In the genomic region with DNA sequence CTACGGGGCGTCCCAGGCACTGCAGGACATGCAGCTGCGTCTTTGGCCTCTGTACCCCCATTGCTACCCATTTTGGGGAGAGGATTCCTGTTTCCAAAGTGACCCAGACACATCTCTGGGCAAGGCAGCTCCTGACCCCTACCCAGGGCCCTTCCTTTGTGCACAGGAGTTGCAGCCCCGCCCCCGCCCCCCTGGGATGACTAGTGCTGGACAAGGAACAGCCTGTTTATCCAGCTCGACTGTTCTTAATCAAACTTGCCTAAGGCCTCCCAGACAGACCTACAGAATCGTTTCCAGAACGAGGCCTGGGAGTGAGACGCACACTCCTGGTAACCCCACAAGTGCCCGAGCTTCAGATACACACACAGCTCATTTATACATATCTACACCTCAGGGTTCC, we compare ENCODE assay signal across 10 cellular contexts. TPM values are rescaled to one million over a fixed set of nuclear protein-coding genes. Genes with fewer than 3 reads are reported as not detected.
DNase-seq lines count a peak whose midpoint lies in the region; ATAC-seq, FAIRE-seq and TF ChIP-seq lines count a peak whose summit lies in the region.
"Had no signal": no experiment of that assay in that cellular context is flagged by ENCODE, and none has a peak within 500 bp of the region (broad histone marks: within the 10 kb centered on the region; RNA-seq: fewer than 3 reads in every experiment).

No MANE protein-coding gene starts in this region.

- peaks cover 19 to 46% of the 10 kb centered on the region in 2 experiments; a peak in 3 of 4 replicates for H3K36me3 ChIP-seq in HCT116 (ENCODE audit: control insufficient read depth in 1 of 2, insufficient read depth in 2 of 2, low read length in 2 of 2)
- H3K36me3 ChIP-seq in K562 (ENCODE audit: control insufficient read depth, insufficient read depth, low read length), result peaks cover 73% of the 10 kb centered on the region

- intact Hi-C loops in HCT116 (cut with micrococcal nuclease) (no loop called here), K562 (cut with micrococcal nuclease) (no loop called here)

- no peak for ATAC-seq in HCT116
- no peak for ATAC-seq in K562
- no peak for ATAC-seq in memory B cell (ENCODE audit: low read depth)
- ATAC-seq in GM21825 (IDR thresholded peaks at IDR 0.05; ENCODE audit: unreplicated experiment), result no peak

- H3K4me3 ChIP-seq in AG04449 (ENCODE audit: low read depth, low read length) (peak overlapping the region; percentile 84), HCT116 (replicated peaks in 1 of 2; ENCODE audit: low read depth in 1 of 2, low read length in 2 of 2) (peak overlapping the region in 1 of 2 experiments; percentile 93; a peak in 1 of 4 replicates), K562 (peak overlapping the region; percentile 67; the same call in 1 of the 2 replicates)

- 55% methylated on average over 8 of the region's 10 CpGs for WGBS in K562 (ENCODE audit: insufficient coverage, low coverage, missing lambda C conversion rate)

- H3K27me3 ChIP-seq in HCT116 (ENCODE audit: insufficient read depth, low read length) (no peaks in the 10 kb centered on the region), K562 (ENCODE audit: control insufficient read depth in 2 of 2, insufficient read depth in 2 of 2, low read length in 2 of 2) (no peaks in the 10 kb centered on the region)

- H3K79me2 ChIP-seq in HCT116 (ENCODE audit: insufficient read depth, low read length) (peaks cover 58% of the 10 kb centered on the region), K562 (ENCODE audit: control insufficient read depth, insufficient read depth, low read length) (peaks cover 72% of the 10 kb centered on the region)

- no peak overlapping the region for H3K27ac Mint-ChIP-seq in memory B cell

- H3K4me1 ChIP-seq in HCT116 (ENCODE audit: control insufficient read depth in 1 of 2, insufficient read depth in 2 of 2, low read length in 2 of 2) (peaks cover 13 to 64% of the 10 kb centered on the region in 2 experiments), K562 (replicated peaks in 1 of 2; ENCODE audit: control insufficient read depth in 2 of 2, insufficient read depth in 2 of 2, low read length in 2 of 2) (peaks cover 27 to 87% of the 10 kb centered on the region in 2 experiments; a peak in 4 of 5 replicates)

- BruUV-seq in HCT116 (replicated peaks; lab: Mats Ljungman, UMichigan), result no TSS peak
- no TSS peak for BruUV-seq in K562 (replicated peaks; lab: Mats Ljungman, UMichigan)

- no peak for DNase-seq in AG04449 (ENCODE audit: low read depth, low spot score)
- no peak for DNase-seq in HCT116 (ENCODE audit: low read depth, low spot score)
- no peak for DNase-seq in K562 (ENCODE audit: extremely low read depth in 1 of 4, low spot score in 3 of 4)
- no peak for DNase-seq in memory B cell (ENCODE audit: low spot score in 2 of 2)
- no peak for DNase-seq in SKM-1 (lab: John Stamatoyannopoulos, UW; ENCODE audit: unreplicated experiment)
- DNase-seq in NOMO-1 (lab: John Stamatoyannopoulos, UW; ENCODE audit: unreplicated experiment in 2 of 2), result no peak
- no peak for DNase-seq in CD1c-positive myeloid dendritic cell (ENCODE audit: extremely low spot score)
- DNase-seq: stimulated activated CD4-positive, alpha-beta T cell treated with anti-CD3 and anti-CD28 coated beads, Interleukin-4, amount 100 ng/mL, for 4 hours had no signal

- RAD21 ChIA-PET in HCT116 (lab: Charles Lee; ENCODE audit: low non-redundant PET in 1 of 2, low total read pairs in 2 of 2, uncharacterized antibody in 2 of 2, unreplicated experiment in 2 of 2), result no interaction called here

- no peak for TF ChIP-seq POLR2A in HCT116 (IDR thresholded peaks at IDR 0.05; ENCODE audit: borderline replicate concordance, extremely low read depth, insufficient read depth, insufficient read length)
- TF ChIP-seq POLR2A in K562 (conservative IDR thresholded peaks at IDR 0.05), result no peak; the same call in 1 of the 2 replicates

- no peak for TF ChIP-seq RAD21 in HCT116 (IDR thresholded peaks at IDR 0.05; ENCODE audit: low read depth)
- TF ChIP-seq RAD21 in K562 (CRISPR knock-in tag; conservative IDR thresholded peaks at IDR 0.05 in 1 of 2, IDR thresholded peaks at IDR 0.05 in 1 of 2), result no peak

- H3K9me3 ChIP-seq in HCT116 (ENCODE audit: control insufficient read depth in 1 of 2, insufficient read depth in 1 of 2, low read depth in 1 of 2, low read length in 2 of 2) (no peaks in the 10 kb centered on the region), K562 (replicated peaks; ENCODE audit: control insufficient read depth, insufficient read depth, low read depth, low read length) (no peaks in the 10 kb centered on the region)

- no peaks in the 10 kb centered on the region for H3K9me2 ChIP-seq in HCT116 (ENCODE audit: insufficient read depth)

- H3K4me1 Mint-ChIP-seq in memory B cell, result peaks cover 15% of the 10 kb centered on the region

- peak; percentile 15 for FAIRE-seq in K562 (lab: Jason Lieb, UNC)

- CTCF ChIA-PET in AG04449 (lab: Yijun Ruan, JAX), result interaction anchor here (0.6 to 0.9 kb wide), 2 partner anchors 11 to 514 kb away, joined by 3 to 4 read pairs; no protein-coding TSS in a partner anchor
- CTCF ChIA-PET in HCT116 (lab: Charles Lee), result no interaction called here
- CTCF ChIA-PET in K562 (lab: Yijun Ruan, JAX; ENCODE audit: low intra/inter-chr PET ratio), result no interaction called here

- no peak for TF ChIP-seq EP300 in K562 (IDR thresholded peaks at IDR 0.05; ENCODE audit: low read length)

- in situ Hi-C loops in K562 (cut with MboI), result no loop called here

- no peaks in the 10 kb centered on the region for H3K9me3 Mint-ChIP-seq in memory B cell

- H2AFZ ChIP-seq in HCT116 (ENCODE audit: low read depth, low read length, poor library complexity, severe bottlenecking) (no peak overlapping the region), K562 (ENCODE audit: low read depth, low read length) (no peak overlapping the region)

- peak overlapping the region; percentile 21 for H3K4me3 Mint-ChIP-seq in memory B cell

- H3K27ac ChIP-seq in HCT116 (ENCODE audit: low read depth, low read length) (peak overlapping the region; percentile 97), K562 (ENCODE audit: extremely low read depth, low read depth, low read length) (peak overlapping the region; percentile 97)

- H3K9ac ChIP-seq in HCT116 (ENCODE audit: low read length) (peak overlapping the region; percentile 95), K562 (ENCODE audit: insufficient read depth in 1 of 2, low read depth in 2 of 2, low read length in 2 of 2) (peak overlapping the region; percentile 90 to 100)

- peaks cover 19% of the 10 kb centered on the region for H3K36me3 Mint-ChIP-seq in memory B cell

- POLR2A ChIA-PET in AG04449 (lab: Yijun Ruan, JAX) (interaction anchor here (0.7 kb wide), 1 partner anchor 303 kb away, joined by 3 read pairs; no protein-coding TSS in a partner anchor), HCT116 (lab: Charles Lee) (interaction anchor here (0.6 kb wide), 1 partner anchor 9 kb away, joined by 3 read pairs; no protein-coding TSS in a partner anchor), K562 (lab: Yijun Ruan, JAX) (interaction anchor here (0.5 to 5.3 kb wide), 5 partner anchors 8 to 212 kb away, joined by 3 to 44 read pairs (median 3); a partner anchor contains a TSS)

- peaks cover 8% of the 10 kb centered on the region for H3K9me1 ChIP-seq in K562 (ENCODE audit: control insufficient read depth, insufficient read depth, low read length)

- TF ChIP-seq CTCF in AG04449 (IDR thresholded peaks at IDR 0.05; ENCODE audit: insufficient read depth, low read length, missing control alignments) (no peak), HCT116 (IDR thresholded peaks at IDR 0.05 in 2 of 3, conservative IDR thresholded peaks at IDR 0.05 in 1 of 3; ENCODE audit: borderline replicate concordance in 1 of 3, insufficient read depth in 1 of 3, low read depth in 2 of 3, low read length in 2 of 3) (no peak), K562 (IDR thresholded peaks at IDR 0.05 in 2 of 3, conservative IDR thresholded peaks at IDR 0.05 in 1 of 3; ENCODE audit: insufficient read depth in 2 of 3, low read depth in 1 of 3, low read length in 3 of 3) (no peak)

- H4K20me1 ChIP-seq in HCT116 (ENCODE audit: insufficient read depth) (peaks cover 37% of the 10 kb centered on the region; the same call in 1 of the 2 replicates), K562 (replicated peaks; ENCODE audit: control insufficient read depth, insufficient read depth, low read length) (peaks cover 53% of the 10 kb centered on the region)

- H3K4me2 ChIP-seq in HCT116 (ENCODE audit: low read length) (peak overlapping the region; percentile 95), K562 (ENCODE audit: insufficient read depth, low read length) (peak overlapping the region; percentile 95)

- no peaks in the 10 kb centered on the region for H3K27me3 Mint-ChIP-seq in memory B cell

RNA-seq across cellular contexts. Expression of a gene that starts 13.2 kb away (rescaled TPM):
- total RNA-seq in HCT116 (2021; ENCODE audit: unreplicated experiment) (15.6 TPM), K562 (2014; rRNA removed) (22.3 and 25.2 TPM in 2 replicates), K562 (2014; rRNA removed; fragmentation: Illumina TruSeq; extraction: Trizol) (2.8 TPM in 2 replicates), K562 (2015; rRNA removed; fragmentation: Illumina TruSeq; extraction: Trizol) (5.9 and 7.4 TPM in 2 replicates), K562 (2021) (20.4 TPM in 2 replicates)
- 13.9 and 14.7 TPM in 2 replicates for polyA plus RNA-seq in HCT116 (2012)
- 11.8 and 45.1 TPM in 2 replicates for total RNA-seq in K562 (2011; cell fraction: chromatin; rRNA removed; ENCODE audit: low replicate concordance)
- total RNA-seq in K562 (2011; cell fraction: nucleolus; rRNA removed), result 39.9 and 47.9 TPM in 2 replicates
- 25.8 and 26.4 TPM in 2 replicates for total RNA-seq in K562 (2011; cell fraction: nucleoplasm; rRNA removed)
- polyA plus RNA-seq in K562 (2011; rRNA removed) (11.4 and 20.2 TPM in 2 replicates), K562 (2014; fragmentation: Illumina TruSeq; extraction: Trizol) (4.2 and 6.8 TPM in 2 replicates), K562 (2014; fragmentation: Nextera tagmentation; extraction: Ambion mirVana) (under 1 TPM; 0.08 to 0.21 TPM), K562 (2014; rRNA removed) (20.5 and 21.2 TPM in 2 replicates)
- polyA plus RNA-seq in K562 (2011; cell fraction: cytosol; rRNA removed), result 26.7 and 64.0 TPM in 2 replicates
- polyA plus RNA-seq in K562 (2011; cell fraction: nucleus; rRNA removed), result 41.8 and 57.7 TPM in 2 replicates
- polyA plus RNA-seq in K562 (2012), result 9.0 and 14.4 TPM in 2 replicates
- 3.7 and 4.5 TPM in 2 replicates for polyA minus RNA-seq in K562 (2011; rRNA and poly(A)+ RNA removed)
- polyA minus RNA-seq in K562 (2011; cell fraction: cytosol; rRNA and poly(A)+ RNA removed), result 13.1 and 14.0 TPM in 2 replicates
- polyA minus RNA-seq in K562 (2011; cell fraction: nucleus; rRNA and poly(A)+ RNA removed), result 9.0 and 9.8 TPM in 2 replicates

RNA-seq across cellular contexts. Expression of a gene that starts 17.1 kb away (rescaled TPM):
- total RNA-seq in HCT116 (2021; ENCODE audit: unreplicated experiment), result not detected
- polyA plus RNA-seq in HCT116 (2012), result 0.07 TPM in 1 of 2 replicates, not detected in the other
- total RNA-seq in K562 (2011; cell fraction: chromatin; rRNA removed; ENCODE audit: low replicate concordance), result 0.44 TPM in 1 of 2 replicates, not detected in the other
- total RNA-seq in K562 (2011; cell fraction: nucleolus; rRNA removed), result 0.17 and 0.26 TPM in 2 replicates
- total RNA-seq in K562 (2011; cell fraction: nucleoplasm; rRNA removed), result 0.44 TPM in 1 of 2 replicates, not detected in the other
- 0.12 TPM in 1 of 2 replicates, not detected in the other for total RNA-seq in K562 (2014; rRNA removed)
- total RNA-seq in K562 (2014; rRNA removed; fragmentation: Illumina TruSeq; extraction: Trizol), result not detected in 2 replicates
- 0.11 TPM in 1 of 2 replicates, not detected in the other for total RNA-seq in K562 (2015; rRNA removed; fragmentation: Illumina TruSeq; extraction: Trizol)
- 0.29 TPM in 1 of 2 replicates, not detected in the other for total RNA-seq in K562 (2021)
- 0.11 and 0.14 TPM in 2 replicates for polyA plus RNA-seq in K562 (2011; rRNA removed)
- polyA plus RNA-seq in K562 (2011; cell fraction: cytosol; rRNA removed), result 0.35 and 0.42 TPM in 2 replicates
- 0.10 and 1.1 TPM in 2 replicates for polyA plus RNA-seq in K562 (2011; cell fraction: nucleus; rRNA removed)
- 0.14 TPM in 1 of 2 replicates, not detected in the other for polyA plus RNA-seq in K562 (2012)
- polyA plus RNA-seq in K562 (2014; fragmentation: Illumina TruSeq; extraction: Trizol), result 0.11 and 0.21 TPM in 2 replicates
- polyA plus RNA-seq in K562 (2014; fragmentation: Nextera tagmentation; extraction: Ambion mirVana), result under 1 TPM in 1 of 2 experiments, not detected in 1; 0.10 TPM
- polyA plus RNA-seq in K562 (2014; rRNA removed), result 0.16 TPM in 1 of 2 replicates, not detected in the other
- 0.14 TPM in 1 of 2 replicates, not detected in the other for polyA minus RNA-seq in K562 (2011; rRNA and poly(A)+ RNA removed)
- not detected in 2 replicates for polyA minus RNA-seq in K562 (2011; cell fraction: cytosol; rRNA and poly(A)+ RNA removed)
- 0.40 TPM in 1 of 2 replicates, not detected in the other for polyA minus RNA-seq in K562 (2011; cell fraction: nucleus; rRNA and poly(A)+ RNA removed)

RNA-seq across cellular contexts. Expression of a gene that starts 22.7 kb away (rescaled TPM):
- total RNA-seq in HCT116 (2021; ENCODE audit: unreplicated experiment) (not detected), K562 (2014; rRNA removed) (0.45 and 0.57 TPM in 2 replicates), K562 (2014; rRNA removed; fragmentation: Illumina TruSeq; extraction: Trizol) (0.33 TPM in 1 of 2 replicates, not detected in the other), K562 (2015; rRNA removed; fragmentation: Illumina TruSeq; extraction: Trizol) (not detected in 2 replicates), K562 (2021) (not detected in 2 replicates)
- polyA plus RNA-seq in HCT116 (2012), result not detected in 2 replicates
- 0.86 TPM in 1 of 2 replicates, not detected in the other for total RNA-seq in K562 (2011; cell fraction: chromatin; rRNA removed; ENCODE audit: low replicate concordance)
- 0.67 and 1.6 TPM in 2 replicates for total RNA-seq in K562 (2011; cell fraction: nucleolus; rRNA removed)
- 0.81 TPM in 1 of 2 replicates, not detected in the other for total RNA-seq in K562 (2011; cell fraction: nucleoplasm; rRNA removed)
- polyA plus RNA-seq in K562 (2011; rRNA removed) (0.42 TPM in 1 of 2 replicates, not detected in the other), K562 (2014; fragmentation: Illumina TruSeq; extraction: Trizol) (not detected in 2 replicates), K562 (2014; fragmentation: Nextera tagmentation; extraction: Ambion mirVana) (under 1 TPM in 1 of 2 experiments, not detected in 1; 0.10 TPM), K562 (2014; rRNA removed) (2.2 TPM in 1 of 2 replicates, not detected in the other)
- polyA plus RNA-seq in K562 (2011; cell fraction: cytosol; rRNA removed), result 0.98 TPM in 1 of 2 replicates, not detected in the other
- 4.3 TPM in 1 of 2 replicates, not detected in the other for polyA plus RNA-seq in K562 (2011; cell fraction: nucleus; rRNA removed)
- polyA plus RNA-seq in K562 (2012), result 0.12 TPM in 1 of 2 replicates, not detected in the other
- not detected in 2 replicates for polyA minus RNA-seq in K562 (2011; rRNA and poly(A)+ RNA removed)
- not detected in 2 replicates for polyA minus RNA-seq in K562 (2011; cell fraction: cytosol; rRNA and poly(A)+ RNA removed)
- not detected in 2 replicates for polyA minus RNA-seq in K562 (2011; cell fraction: nucleus; rRNA and poly(A)+ RNA removed)
- total RNA-seq: dermis microvascular lymphatic vessel endothelial cell had no signal

RNA-seq across cellular contexts. Expression of a gene that starts 32.4 kb away (rescaled TPM):
- total RNA-seq in HCT116 (2021; ENCODE audit: unreplicated experiment) (not detected), K562 (2014; rRNA removed) (not detected in 2 replicates), K562 (2014; rRNA removed; fragmentation: Illumina TruSeq; extraction: Trizol) (not detected in 2 replicates), K562 (2015; rRNA removed; fragmentation: Illumina TruSeq; extraction: Trizol) (not detected in 2 replicates), K562 (2021) (not detected in 2 replicates)
- not detected in 2 replicates for polyA plus RNA-seq in HCT116 (2012)
- total RNA-seq in K562 (2011; cell fraction: chromatin; rRNA removed; ENCODE audit: low replicate concordance), result 0.14 TPM in 1 of 2 replicates, not detected in the other
- not detected in 2 replicates for total RNA-seq in K562 (2011; cell fraction: nucleolus; rRNA removed)
- total RNA-seq in K562 (2011; cell fraction: nucleoplasm; rRNA removed), result not detected in 2 replicates
- polyA plus RNA-seq in K562 (2011; rRNA removed) (not detected in 2 replicates), K562 (2014; fragmentation: Illumina TruSeq; extraction: Trizol) (not detected in 2 replicates), K562 (2014; fragmentation: Nextera tagmentation; extraction: Ambion mirVana) (not detected), K562 (2014; rRNA removed) (not detected in 2 replicates)
- not detected in 2 replicates for polyA plus RNA-seq in K562 (2011; cell fraction: cytosol; rRNA removed)
- not detected in 2 replicates for polyA plus RNA-seq in K562 (2011; cell fraction: nucleus; rRNA removed)
- not detected in 2 replicates for polyA plus RNA-seq in K562 (2012)
- not detected in 2 replicates for polyA minus RNA-seq in K562 (2011; rRNA and poly(A)+ RNA removed)
- polyA minus RNA-seq in K562 (2011; cell fraction: cytosol; rRNA and poly(A)+ RNA removed), result not detected in 2 replicates
- polyA minus RNA-seq in K562 (2011; cell fraction: nucleus; rRNA and poly(A)+ RNA removed), result not detected in 2 replicates
- total RNA-seq: dermis microvascular lymphatic vessel endothelial cell had no signal

RNA-seq across cellular contexts. Expression of a gene that starts 38.4 kb away (rescaled TPM):
- total RNA-seq in HCT116 (2021; ENCODE audit: unreplicated experiment) (86.0 TPM), K562 (2014; rRNA removed) (45.5 and 56.5 TPM in 2 replicates), K562 (2014; rRNA removed; fragmentation: Illumina TruSeq; extraction: Trizol) (7.2 and 8.5 TPM in 2 replicates), K562 (2015; rRNA removed; fragmentation: Illumina TruSeq; extraction: Trizol) (27.7 and 31.8 TPM in 2 replicates), K562 (2021) (52.6 and 54.5 TPM in 2 replicates)
- polyA plus RNA-seq in HCT116 (2012), result 84.7 and 91.2 TPM in 2 replicates
- total RNA-seq in K562 (2011; cell fraction: chromatin; rRNA removed; ENCODE audit: low replicate concordance), result 18.6 and 52.7 TPM in 2 replicates
- total RNA-seq in K562 (2011; cell fraction: nucleolus; rRNA removed), result 77.5 and 84.7 TPM in 2 replicates
- total RNA-seq in K562 (2011; cell fraction: nucleoplasm; rRNA removed), result 39.6 and 45.3 TPM in 2 replicates
- polyA plus RNA-seq in K562 (2011; rRNA removed) (17.3 and 25.4 TPM in 2 replicates), K562 (2014; fragmentation: Illumina TruSeq; extraction: Trizol) (23.9 and 38.6 TPM in 2 replicates), K562 (2014; fragmentation: Nextera tagmentation; extraction: Ambion mirVana) (under 1 TPM; 0.13 to 0.45 TPM), K562 (2014; rRNA removed) (47.1 and 51.9 TPM in 2 replicates)
- polyA plus RNA-seq in K562 (2011; cell fraction: cytosol; rRNA removed), result 37.8 and 64.3 TPM in 2 replicates
- 26.1 and 33.3 TPM in 2 replicates for polyA plus RNA-seq in K562 (2011; cell fraction: nucleus; rRNA removed)
- 34.3 and 52.5 TPM in 2 replicates for polyA plus RNA-seq in K562 (2012)
- polyA minus RNA-seq in K562 (2011; rRNA and poly(A)+ RNA removed), result 10.0 and 12.2 TPM in 2 replicates
- polyA minus RNA-seq in K562 (2011; cell fraction: cytosol; rRNA and poly(A)+ RNA removed), result 19.5 and 23.0 TPM in 2 replicates
- 21.4 and 30.0 TPM in 2 replicates for polyA minus RNA-seq in K562 (2011; cell fraction: nucleus; rRNA and poly(A)+ RNA removed)
